ENCODE assay signal across 8 cellular contexts in genomic region chr10:132395704-132396494, GRCh38. TPM values are rescaled to one million over a fixed set of nuclear protein-coding genes. Genes with fewer than 3 reads are reported as not detected.
DNase-seq lines count a peak whose midpoint lies in the region; TF ChIP-seq lines count a peak whose summit lies in the region.

No MANE protein-coding gene starts in this region.

- H3K27ac ChIP-seq in MM.1S (ENCODE audit: low read length) (no peak overlapping the region), endodermal cell (ENCODE audit: low read depth, low read length) (no peak overlapping the region)

- peaks cover 2% of the 10 kb centered on the region for H3K27me3 Mint-ChIP-seq in endodermal cell (ENCODE audit: insufficient read depth)

- peak; percentile 55 for DNase-seq in DMS53 (lab: John Stamatoyannopoulos, UW)
- DNase-seq in DMS53 treated with DMSO at 0.1 percent for 48 hours (lab: John Stamatoyannopoulos, UW; ENCODE audit: unreplicated experiment) = no peak
- no peak for DNase-seq in MM.1S
- DNase-seq in endodermal cell = peak; percentile 92
- DNase-seq in SIG-M5 treated with dmso at 0.1 percent for 504 hours (lab: John Stamatoyannopoulos, UW; ENCODE audit: unreplicated experiment) = no peak
- DNase-seq in NCI-H345 (lab: John Stamatoyannopoulos, UW) = no peak
- DNase-seq in NOMO-1 treated with dmso at 0.1 percent for 144 hours (lab: John Stamatoyannopoulos, UW; ENCODE audit: unreplicated experiment) = no peak

- H3K27me3 ChIP-seq in MM.1S (replicated peaks; ENCODE audit: insufficient read depth, low read length) (peaks cover 17% of the 10 kb centered on the region), endodermal cell (ENCODE audit: control insufficient read depth, insufficient read depth, low read length, poor library complexity, severe bottlenecking) (no peaks in the 10 kb centered on the region), mucosa of stomach (ENCODE audit: control insufficient read depth, insufficient read depth, low read length) (no peaks in the 10 kb centered on the region)

- H3F3A ChIP-seq in MM.1S (ENCODE audit: insufficient read depth, low read length) = no peaks in the 10 kb centered on the region

- no peaks in the 10 kb centered on the region for H3K9me3 Mint-ChIP-seq in endodermal cell

- peaks cover 6% of the 10 kb centered on the region for H3K4me1 Mint-ChIP-seq in endodermal cell

- H3K27ac Mint-ChIP-seq in endodermal cell = no peak overlapping the region

- H3K4me3 ChIP-seq in MM.1S (ENCODE audit: low read length) = no peak overlapping the region
- H3K4me3 ChIP-seq in endodermal cell (ENCODE audit: low read length) = peak overlapping the region; percentile 66
- H3K4me3 ChIP-seq in mucosa of stomach (ENCODE audit: low read length) = no peak overlapping the region

- H3K36me3 Mint-ChIP-seq in endodermal cell (ENCODE audit: low read depth) = no peaks in the 10 kb centered on the region

- peak overlapping the region; percentile 31 for H3K4me3 Mint-ChIP-seq in endodermal cell

- H2AFZ ChIP-seq in MM.1S (ENCODE audit: low read length) = no peak overlapping the region

- H3K79me2 ChIP-seq in MM.1S (ENCODE audit: low read length) = no peaks in the 10 kb centered on the region

- H3K9ac ChIP-seq in MM.1S (ENCODE audit: low read length) = no peak overlapping the region
- H3K9ac ChIP-seq in endodermal cell (ENCODE audit: extremely low read depth, low read length, poor library complexity, severe bottlenecking) = peak overlapping the region; percentile 11
- peak overlapping the region; percentile 88 for H3K9ac ChIP-seq in mucosa of stomach (ENCODE audit: low read length)

- peak overlapping the region; percentile 15; the same call in 1 of the 2 replicates for H3K4me2 ChIP-seq in MM.1S (ENCODE audit: low read depth, low read length)

- H3K36me3 ChIP-seq in MM.1S (replicated peaks; ENCODE audit: insufficient read depth, low read length) (no peaks in the 10 kb centered on the region), endodermal cell (ENCODE audit: control insufficient read depth, insufficient read depth, low read length) (no peaks in the 10 kb centered on the region), mucosa of stomach (ENCODE audit: control insufficient read depth, insufficient read depth, low read length) (no peaks in the 10 kb centered on the region)

- H3K9me2 ChIP-seq in MM.1S (replicated peaks; ENCODE audit: insufficient read depth, low read length) = no peaks in the 10 kb centered on the region

- no peaks in the 10 kb centered on the region for H4K20me1 ChIP-seq in MM.1S (ENCODE audit: insufficient read depth, low read length)

- peaks cover 6% of the 10 kb centered on the region; the same call in 1 of the 2 replicates for H3K4me1 ChIP-seq in MM.1S (ENCODE audit: low read length)
- H3K4me1 ChIP-seq in endodermal cell (ENCODE audit: control insufficient read depth, insufficient read depth, low read length) = peaks cover 3% of the 10 kb centered on the region
- peaks cover 41% of the 10 kb centered on the region for H3K4me1 ChIP-seq in mucosa of stomach (ENCODE audit: control insufficient read depth, insufficient read depth, low read length)

- H3K9me3 ChIP-seq in MM.1S (replicated peaks; ENCODE audit: insufficient read depth, low read length) = no peaks in the 10 kb centered on the region
- no peaks in the 10 kb centered on the region for H3K9me3 ChIP-seq in endodermal cell (ENCODE audit: control insufficient read depth, low read length)
- no peaks in the 10 kb centered on the region for H3K9me3 ChIP-seq in mucosa of stomach (ENCODE audit: control insufficient read depth, low read length)

- TF ChIP-seq CTCF in MM.1S (IDR thresholded peaks at IDR 0.05; ENCODE audit: low read length) (no peak), endodermal cell (conservative IDR thresholded peaks at IDR 0.05) (no peak)

- 6 to 14% methylated on average over 26 to 71 of the region's 71 CpGs for WGBS in endodermal cell (ENCODE audit: insufficient coverage in 1 of 2, insufficient read length in 1 of 2), 2 experiments

RNA-seq across cellular contexts. Expression of gene PWWP2B, which starts 1.1 kb away (rescaled TPM):
- total RNA-seq in endodermal cell = 10 to 100 TPM; 11.4 to 13.9 TPM
- polyA plus RNA-seq in endodermal cell (2013, experiment 1 of 2) = 7.5 TPM
- 6.7 TPM for polyA plus RNA-seq in endodermal cell (2013, experiment 2 of 2)

Comparison
In these comparisons a context has a peak if more than half of its experiments do, and no peak if none do; other contexts are left out.
1. DNase-seq: peak in DMS53 (single experiment) and endodermal cell (single experiment); none in DMS53 treated with DMSO at 0.1 percent for 48 hours (single experiment), MM.1S (single experiment), SIG-M5 treated with dmso at 0.1 percent for 504 hours (single experiment), NCI-H345 (single experiment) and NOMO-1 treated with dmso at 0.1 percent for 144 hours (single experiment).